In genomic region chr1:29967261-29967660, GRCh38 we compare ENCODE assay signal across 26 cellular contexts.
"Had no signal": no experiment of that assay in that cellular context is flagged by ENCODE, and none has a peak within 500 bp of the region (broad histone marks: within the 10 kb centered on the region; RNA-seq: fewer than 3 reads in every experiment).

No MANE protein-coding gene starts in this region.

- H3K9me3 Mint-ChIP-seq: activated CD4-positive, alpha-beta T cell treated with anti-CD3 and anti-CD28 coated beads, Interleukin-2, amount 10 ng/mL, durations not matched to agents 24 days and 14 days; activated naive CD4-positive, alpha-beta T cell treated with anti-CD3 and anti-CD28 coated beads for 36 hours; T-helper 2 cell treated with Interferon-gamma antibody and Interleukin-4, amounts not matched to agents 5 μg/mL and 100 μg/mL, for 36 hours had no signal

- H3K4me1 ChIP-seq: Peyer's patch had no signal

- H3K36me3 ChIP-seq: brain microvascular endothelial cell, cardiac muscle cell, Peyer's patch, SJSA1 had no signal

- H3K4me1 Mint-ChIP-seq: activated B cell treated with CpG ODN at 0.5 μM for 24 hours; activated CD4-positive, alpha-beta T cell treated with anti-CD3 and anti-CD28 coated beads, Interleukin-2, amount 10 ng/mL, durations not matched to agents 24 days and 14 days; activated T-helper 17 cell treated with anti-CD3 and anti-CD28 coated beads, Interleukin-2, amount 50 U/mL, for 72 hours had no signal

- H3K27ac Mint-ChIP-seq: activated B cell treated with CpG ODN at 0.5 μM for 24 hours; activated CD4-positive, alpha-beta T cell treated with anti-CD3 and anti-CD28 coated beads, Interleukin-2, amount 10 ng/mL, durations not matched to agents 24 days and 14 days; activated naive CD4-positive, alpha-beta T cell treated with anti-CD3 and anti-CD28 coated beads for 36 hours; activated naive CD8-positive, alpha-beta T cell; activated T-helper 17 cell treated with anti-CD3 and anti-CD28 coated beads, Interleukin-2, amount 50 U/mL, for 72 hours; T-helper 2 cell treated with Interferon-gamma antibody and Interleukin-4, amounts not matched to agents 5 μg/mL and 100 μg/mL, for 36 hours had no signal

- H3K4me3 ChIP-seq: cardiac muscle cell, K562, Peyer's patch, SJSA1 had no signal

- H3K36me3 Mint-ChIP-seq: activated naive CD8-positive, alpha-beta T cell had no signal

- DNase-seq: activated B cell treated with CpG ODN at 0.5 μM for 24 hours; activated CD4-positive, alpha-beta T cell treated with anti-CD3 and anti-CD28 coated beads for 1 hour; activated CD4-positive, alpha-beta T cell treated with anti-CD3 and anti-CD28 coated beads, Interleukin-2, amount 10 ng/mL, durations not matched to agents 24 days and 14 days; activated CD4-positive, alpha-beta T cell treated with anti-CD3 and anti-CD28 coated beads, Interleukin-2, amount 50 U/mL, for 48 hours; activated gamma-delta T cell; activated naive CD4-positive, alpha-beta T cell treated with anti-CD3 and anti-CD28 coated beads for 36 hours; activated T-cell treated with anti-CD3 and anti-CD28 coated beads for 4 hours; activated T-cell treated with anti-CD3 and anti-CD28 coated beads, Interleukin-2, amount 50 U/mL, for 48 hours; amygdala; brain microvascular endothelial cell; Karpas-422; NCI-H1048; NCI-H1930; NCI-H2171 treated with DMSO at 0.1 percent for 48 hours; NCI-H226; NCI-H526 treated with DMSO at 0.1 percent for 48 hours; NCI-H82; Peyer's patch; SHP77; SW 1271 had no signal

- H3K4me3 Mint-ChIP-seq: activated B cell treated with CpG ODN at 0.5 μM for 24 hours; activated CD4-positive, alpha-beta T cell treated with anti-CD3 and anti-CD28 coated beads, Interleukin-2, amount 10 ng/mL, durations not matched to agents 24 days and 14 days; activated naive CD4-positive, alpha-beta T cell treated with anti-CD3 and anti-CD28 coated beads for 36 hours; activated naive CD8-positive, alpha-beta T cell; activated T-helper 17 cell treated with anti-CD3 and anti-CD28 coated beads, Interleukin-2, amount 50 U/mL, for 72 hours; T-helper 2 cell treated with Interferon-gamma antibody and Interleukin-4, amounts not matched to agents 5 μg/mL and 100 μg/mL, for 36 hours had no signal

- H3K27me3 ChIP-seq: brain microvascular endothelial cell, cardiac muscle cell, Peyer's patch, SJSA1 had no signal

- H3K9me3 ChIP-seq: Peyer's patch, SJSA1 had no signal

- H3K27me3 Mint-ChIP-seq: activated CD4-positive, alpha-beta T cell treated with anti-CD3 and anti-CD28 coated beads, Interleukin-2, amount 10 ng/mL, durations not matched to agents 24 days and 14 days had no signal
